1 cellular context compared by ENCODE assay signal in the genomic region with DNA sequence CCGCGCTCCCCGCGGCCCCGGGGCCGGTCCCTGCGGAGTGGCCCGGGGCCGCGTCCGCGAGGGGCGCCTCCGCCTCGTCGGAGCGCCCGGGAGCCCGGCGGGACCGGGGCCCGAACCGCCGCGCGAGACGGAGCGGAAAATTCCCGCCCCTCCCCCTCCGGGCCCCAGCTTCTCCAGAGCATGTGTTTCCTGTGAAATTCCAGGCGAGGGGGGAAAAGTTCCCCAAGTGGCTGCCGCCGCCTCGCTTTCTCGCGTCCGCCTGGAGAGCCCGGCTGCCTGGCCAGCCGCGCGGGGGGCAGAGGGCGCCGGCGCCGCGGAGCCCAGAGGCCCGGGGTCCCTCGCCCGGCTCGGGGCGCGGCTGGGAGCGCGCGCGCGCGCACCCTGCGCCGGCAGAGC.
A peak's percentile ranks its signal among the peaks of the same experiment; 100 is the strongest.
TF ChIP-seq lines count a peak whose summit lies in the region.

No MANE protein-coding gene starts in this region.

TF ChIP-seq in H1, 55 proteins besides CTCF, POLR2A, EP300 and RAD21 (continued from another document):
- TF ChIP-seq RFX5 (IDR thresholded peaks at IDR 0.05; ENCODE audit: borderline replicate concordance, low read depth, low read length) (no peak), EZH2 (IDR thresholded peaks at IDR 0.05; ENCODE audit: low read depth, low read length, severe bottlenecking) (peak; percentile 31)
